In genomic region chr11:119531623-119532022, GRCh38 we compare ENCODE assay signal across 26 cellular contexts.
"Had no signal": no experiment of that assay in that cellular context is flagged by ENCODE, and none has a peak within 500 bp of the region (broad histone marks: within the 10 kb centered on the region; RNA-seq: fewer than 3 reads in every experiment).

No MANE protein-coding gene starts in this region.

- H3K36me3 ChIP-seq: breast epithelium, gastrocnemius medialis, right atrium auricular region, transverse colon, WERI-Rb-1 had no signal

- FAIRE-seq: colon, urothelium cell line had no signal

- H3K9me3 ChIP-seq: breast epithelium, gastrocnemius medialis, right atrium auricular region, testis, transverse colon had no signal

- H3K9ac ChIP-seq: parathyroid adenoma had no signal

- H3K27ac ChIP-seq: breast epithelium, dorsolateral prefrontal cortex, gastrocnemius medialis, parathyroid adenoma, right atrium auricular region, testis, transverse colon, WERI-Rb-1 had no signal

- H3K4me3 ChIP-seq: breast epithelium, dorsolateral prefrontal cortex, gastrocnemius medialis, right atrium auricular region, testis, transverse colon had no signal

- DNase-seq: activated CD4-positive, alpha-beta memory T cell treated with anti-CD3 and anti-CD28 coated beads, Interleukin-2, amount 10 ng/mL, durations not matched to agents 7 days and 5 days; activated CD4-positive, alpha-beta T cell treated with anti-CD3 and anti-CD28 coated beads for 48 hours; activated CD8-positive, alpha-beta memory T cell treated with anti-CD3 and anti-CD28 coated beads, Interleukin-2, amount 50 U/mL, for 48 hours; activated naive CD4-positive, alpha-beta T cell; activated T-cell treated with anti-CD3 and anti-CD28 coated beads, Interleukin-2, amount 50 U/mL, for 24 hours; effector memory CD4-positive, alpha-beta T cell; erythroblast; gastrocnemius medialis; glutamatergic neuron; hippocampal formation; naive B cell; nephron progenitor cell; nucleus accumbens; stimulated activated CD4-positive, alpha-beta T cell treated with anti-CD3 and anti-CD28 coated beads, Interleukin-2, amount 100 ng/mL, for 48 hours; stimulated activated naive CD4-positive, alpha-beta T cell treated with Interleukin-2 at 50 U/mL for 16 hours; T-helper 17 cell; T1000; testis; transverse colon; WERI-Rb-1 had no signal

- H3K4me1 ChIP-seq: breast epithelium, gastrocnemius medialis, parathyroid adenoma, right atrium auricular region, testis had no signal

- H3K27me3 ChIP-seq: breast epithelium, dorsolateral prefrontal cortex, gastrocnemius medialis, right atrium auricular region, testis, transverse colon had no signal
